In genomic region chr12:57846577-57847319, GRCh38 we compare ENCODE assay signal across 8 cellular contexts. TPM values are rescaled to one million over a fixed set of nuclear protein-coding genes. Genes with fewer than 3 reads are reported as not detected.
DNase-seq lines count a peak whose midpoint lies in the region; FAIRE-seq and TF ChIP-seq lines count a peak whose summit lies in the region.

Gene CTDSP2 (minus strand): TSS chr12:57846729. CDS start chr12:57846435, 294 bp downstream.

- peak within 1 kb of the TSS; percentile 94 to 99 for H3K27ac ChIP-seq in SK-N-SH (ENCODE audit: low read depth in 2 of 2, low read length in 1 of 2)
- peak within 1 kb of the TSS; percentile 99 for H3K27ac ChIP-seq in neuronal stem cell (replicated peaks; ENCODE audit: low read length)
- peak within 1 kb of the TSS; percentile 98 for H3K27ac ChIP-seq in subcutaneous abdominal adipose tissue (ENCODE audit: low read depth, low read length)

- peak within 1 kb of the TSS; percentile 84 for H2BK120ac ChIP-seq in neuronal stem cell (ENCODE audit: low read depth, low read length)

- FAIRE-seq in frontal cortex (lab: Jason Lieb, UNC), result no peak

- H3K27me3 ChIP-seq in SK-N-SH (ENCODE audit: insufficient read depth), result no peaks in the 10 kb centered on the region
- H3K27me3 ChIP-seq in neuronal stem cell (ENCODE audit: control insufficient read depth in 3 of 3, insufficient read depth in 3 of 3, low read depth in 1 of 3, low read length in 3 of 3), result no peaks in the 10 kb centered on the region
- no peaks in the 10 kb centered on the region for H3K27me3 ChIP-seq in subcutaneous abdominal adipose tissue (ENCODE audit: control insufficient read depth in 5 of 5, insufficient read depth in 4 of 5, low read length in 5 of 5)

- TF ChIP-seq RAD21 in SK-N-SH (IDR thresholded peaks at IDR 0.05; ENCODE audit: low read length), result no peak

- peaks cover 45% of the 10 kb centered on the region for H3K27me3 Mint-ChIP-seq in activated naive CD4-positive, alpha-beta T cell treated with anti-CD3 and anti-CD28 coated beads, Interleukin-2, amount 10 ng/mL, durations not matched to agents 7 days and 5 days

- H3K27ac Mint-ChIP-seq in activated naive CD4-positive, alpha-beta T cell treated with anti-CD3 and anti-CD28 coated beads, Interleukin-2, amount 10 ng/mL, durations not matched to agents 7 days and 5 days, result peak within 1 kb of the TSS; percentile 82

- peak within 1 kb of the TSS; percentile 87 for H2AK5ac ChIP-seq in neuronal stem cell (ENCODE audit: low read depth, low read length)

- H3K4me2 ChIP-seq in SK-N-SH, result peak within 1 kb of the TSS; percentile 86
- peak within 1 kb of the TSS; percentile 95 for H3K4me2 ChIP-seq in neuronal stem cell (ENCODE audit: insufficient read depth, low read length, poor library complexity, severe bottlenecking)

- WGBS in SK-N-SH (ENCODE audit: low lambda C conversion rate), result 1% methylated on average over 27 of the region's 58 CpGs
- WGBS in neuronal stem cell (ENCODE audit: extremely low coverage in 2 of 2, insufficient read length in 2 of 2, insufficient replicate concordance in 1 of 2), 2 donors, result no CpG with 5 or more reads among the region's 58 CpGs

- no peak within 1 kb of the TSS for H4K91ac ChIP-seq in neuronal stem cell (ENCODE audit: low read depth, low read length, poor library complexity)

- CTCF ChIA-PET in HEK293T (lab: Yijun Ruan, JAX) (no interaction called here), SK-N-SH (lab: Yijun Ruan, JAX) (interaction anchor here (0.9 to 6.4 kb wide), 9 partner anchors 13 to 263 kb away, joined by 3 to 67 read pairs (median 6); no protein-coding TSS in a partner anchor)
- CTCF ChIA-PET in activated naive CD4-positive, alpha-beta T cell treated with anti-CD3 and anti-CD28 coated beads, Interleukin-2, amount 10 ng/mL, durations not matched to agents 7 days and 5 days (lab: Charles Lee), result interaction anchor here (2.7 to 7.7 kb wide), 2 partner anchors 51 to 57 kb away, joined by 10 to 51 read pairs; no protein-coding TSS in a partner anchor

- H3K4me3 Mint-ChIP-seq in activated naive CD4-positive, alpha-beta T cell treated with anti-CD3 and anti-CD28 coated beads, Interleukin-2, amount 10 ng/mL, durations not matched to agents 7 days and 5 days, result peak within 1 kb of the TSS; percentile 84

- H4K8ac ChIP-seq in neuronal stem cell (ENCODE audit: low read depth, low read length), result no peak within 1 kb of the TSS

- peak; percentile 99 for DNase-seq in EH (ENCODE audit: low read depth)
- peak; percentile 100 for DNase-seq in HEK293T (ENCODE audit: extremely low spot score)
- DNase-seq in NCI-H1092 (lab: John Stamatoyannopoulos, UW), result peak; percentile 93
- peak; percentile 99 for DNase-seq in SK-N-SH
- DNase-seq in activated naive CD4-positive, alpha-beta T cell treated with anti-CD3 and anti-CD28 coated beads, Interleukin-2, amount 10 ng/mL, durations not matched to agents 7 days and 5 days, result peak; percentile 94
- peak; percentile 99 to 100 for DNase-seq in frontal cortex (ENCODE audit: low spot score in 2 of 2)
- peak; percentile 98 for DNase-seq in neuronal stem cell (ENCODE audit: low spot score)

- no peaks in the 10 kb centered on the region for H3K9me3 Mint-ChIP-seq in activated naive CD4-positive, alpha-beta T cell treated with anti-CD3 and anti-CD28 coated beads, Interleukin-2, amount 10 ng/mL, durations not matched to agents 7 days and 5 days

- H3K4ac ChIP-seq in neuronal stem cell (ENCODE audit: low read length), result peak within 1 kb of the TSS; percentile 27

- H3K9me3 ChIP-seq in SK-N-SH (no peaks in the 10 kb centered on the region), neuronal stem cell (replicated peaks in 1 of 2; ENCODE audit: control insufficient read depth in 2 of 2, insufficient read depth in 1 of 2, low read depth in 1 of 2, low read length in 2 of 2) (no peaks in the 10 kb centered on the region), subcutaneous abdominal adipose tissue (ENCODE audit: control insufficient read depth in 5 of 5, low read length in 5 of 5) (no peaks in the 10 kb centered on the region)

- peaks cover 24 to 29% of the 10 kb centered on the region in 2 experiments; a peak in 3 of 4 replicates for H3K4me1 ChIP-seq in SK-N-SH (ENCODE audit: control insufficient read depth in 1 of 2, insufficient read depth in 2 of 2, low read depth in 1 of 2, low read length in 1 of 2)
- peaks cover 25 to 32% of the 10 kb centered on the region in 2 donors for H3K4me1 ChIP-seq in neuronal stem cell (ENCODE audit: control insufficient read depth in 2 of 2, insufficient read depth in 1 of 2, low read depth in 1 of 2, low read length in 2 of 2)
- peaks cover 23 to 66% (median 57%) of the 10 kb centered on the region in 5 donors for H3K4me1 ChIP-seq in subcutaneous abdominal adipose tissue (ENCODE audit: control insufficient read depth in 5 of 5, insufficient read depth in 5 of 5, low read length in 5 of 5)

- peak within 1 kb of the TSS; percentile 99 for H3K18ac ChIP-seq in neuronal stem cell (ENCODE audit: low read length)

- no peaks in the 10 kb centered on the region for H3K9me2 ChIP-seq in SK-N-SH

- peaks cover 39% of the 10 kb centered on the region for H3K4me1 Mint-ChIP-seq in activated naive CD4-positive, alpha-beta T cell treated with anti-CD3 and anti-CD28 coated beads, Interleukin-2, amount 10 ng/mL, durations not matched to agents 7 days and 5 days

- peak within 1 kb of the TSS; percentile 60 for H2BK15ac ChIP-seq in neuronal stem cell (ENCODE audit: low read length)

- peaks cover 14% of the 10 kb centered on the region for H3K36me3 Mint-ChIP-seq in activated naive CD4-positive, alpha-beta T cell treated with anti-CD3 and anti-CD28 coated beads, Interleukin-2, amount 10 ng/mL, durations not matched to agents 7 days and 5 days

- peak within 1 kb of the TSS; percentile 94 for H3K9ac ChIP-seq in SK-N-SH
- peak within 1 kb of the TSS; percentile 92 for H3K9ac ChIP-seq in neuronal stem cell (ENCODE audit: low read depth, low read length, poor library complexity)
- H3K9ac ChIP-seq in subcutaneous abdominal adipose tissue (ENCODE audit: low read length in 5 of 5), result peak within 1 kb of the TSS in 4 of 5 donors; percentile 92 to 98 (median 97)

- H2AFZ ChIP-seq in SK-N-SH (ENCODE audit: low read depth) (peak within 1 kb of the TSS; percentile 89; the same call in 1 of the 2 replicates), neuronal stem cell (ENCODE audit: low read length) (peak within 1 kb of the TSS; percentile 98)

- no peak for TF ChIP-seq CTCF in SK-N-SH (IDR thresholded peaks at IDR 0.05)

- H3K79me2 ChIP-seq in SK-N-SH (ENCODE audit: insufficient read depth), result peaks cover 48% of the 10 kb centered on the region

- peaks cover 9% of the 10 kb centered on the region for H3F3A ChIP-seq in SK-N-SH (replicated peaks; ENCODE audit: insufficient read depth)

- no peak for TF ChIP-seq EP300 in SK-N-SH (IDR thresholded peaks at IDR 0.05; ENCODE audit: borderline replicate concordance in 1 of 2, low read depth in 1 of 2, low read length in 1 of 2)

- peak within 1 kb of the TSS; percentile 68 for H2BK12ac ChIP-seq in neuronal stem cell (ENCODE audit: low read length)

- H3K79me1 ChIP-seq in neuronal stem cell (ENCODE audit: low read depth, low read length), result peaks cover 2% of the 10 kb centered on the region

- peak within 1 kb of the TSS; percentile 95 for H2BK5ac ChIP-seq in neuronal stem cell (ENCODE audit: low read length)

- peak within 1 kb of the TSS; percentile 86 for H3K23ac ChIP-seq in neuronal stem cell (ENCODE audit: low read depth, low read length, poor library complexity)

- peaks cover 36% of the 10 kb centered on the region for H4K20me1 ChIP-seq in SK-N-SH (ENCODE audit: insufficient read depth)

- H3K36me3 ChIP-seq in SK-N-SH (replicated peaks in 1 of 2; ENCODE audit: control insufficient read depth in 1 of 2, insufficient read depth in 2 of 2, low read length in 1 of 2) (peaks cover 0 to 5% of the 10 kb centered on the region in 2 experiments), neuronal stem cell (replicated peaks in 1 of 2; ENCODE audit: control insufficient read depth in 2 of 2, insufficient read depth in 2 of 2, low read length in 2 of 2) (peaks cover 0 to 22% of the 10 kb centered on the region in 2 donors), subcutaneous abdominal adipose tissue (ENCODE audit: control insufficient read depth in 5 of 5, insufficient read depth in 5 of 5, low read length in 5 of 5) (peaks cover 0 to 2% (median 0%) of the 10 kb centered on the region in 5 donors)

- POLR2A ChIA-PET in HEK293T (lab: Yijun Ruan, JAX), result interaction anchor here (0.7 to 4.0 kb wide), 11 partner anchors 9 to 94 kb away, joined by 3 to 55 read pairs (median 4); partner anchors contain the start of genes ATP23, EEF1AKMT3 and METTL1
- POLR2A ChIA-PET in SK-N-SH (lab: Yijun Ruan, JAX), result interaction anchor here (0.7 to 4.6 kb wide), 5 partner anchors 9 to 84 kb away, joined by 3 to 52 read pairs (median 4); no protein-coding TSS in a partner anchor

- H3K4me3 ChIP-seq in SK-N-SH (ENCODE audit: low read depth in 2 of 2, low read length in 1 of 2) (peak within 1 kb of the TSS; percentile 88 to 99), neuronal stem cell (ENCODE audit: low read length in 2 of 2) (peak within 1 kb of the TSS; percentile 87 to 96), subcutaneous abdominal adipose tissue (ENCODE audit: low read depth in 1 of 5, low read length in 5 of 5) (peak within 1 kb of the TSS; percentile 66 to 99 (median 94))

- H3K14ac ChIP-seq in neuronal stem cell (ENCODE audit: low read length), result peak within 1 kb of the TSS; percentile 76

TF ChIP-seq in HEK293T, 16 proteins besides CTCF, POLR2A, EP300 and RAD21:
- no peak; the same call in 1 of the 2 replicates for TF ChIP-seq FOXK2 (IDR thresholded peaks at IDR 0.05)
- TF ChIP-seq CTBP1 (IDR thresholded peaks at IDR 0.05; ENCODE audit: borderline replicate concordance), result no peak
- peak; percentile 72; the same call in 1 of the 2 replicates for TF ChIP-seq FOXM1 (IDR thresholded peaks at IDR 0.05; ENCODE audit: borderline replicate concordance)
- TF ChIP-seq BHLHE40 (IDR thresholded peaks at IDR 0.05; ENCODE audit: borderline replicate concordance), result no peak
- no peak for TF ChIP-seq LEF1 (IDR thresholded peaks at IDR 0.05; ENCODE audit: borderline replicate concordance)
TF ChIP-seq in HEK293T: peak in this region for 1.

TF ChIP-seq in SK-N-SH, 30 proteins besides CTCF, POLR2A, EP300 and RAD21 (continues in another document):
- TF ChIP-seq JUND (IDR thresholded peaks at IDR 0.05), result peak; percentile 35; the same call in 1 of the 2 replicates
- TF ChIP-seq MXI1 (IDR thresholded peaks at IDR 0.05; ENCODE audit: low read depth, low read length), result no peak
- no peak for TF ChIP-seq MEF2A (IDR thresholded peaks at IDR 0.05; ENCODE audit: borderline replicate concordance, low read depth)

RNA-seq across cellular contexts. Expression of gene CTDSP2, which starts in this region (rescaled TPM):
- polyA plus RNA-seq in SK-N-SH (2012; rRNA removed), result 117 and 119 TPM in 2 replicates
- 87.3 and 102 TPM in 2 replicates for polyA plus RNA-seq in SK-N-SH (2012; cell fraction: cytosol; rRNA removed)
- 145 and 147 TPM in 2 replicates for polyA plus RNA-seq in SK-N-SH (2012; cell fraction: nucleus; rRNA removed)
- 14.7 TPM for total RNA-seq in frontal cortex
- polyA plus RNA-seq in neuronal stem cell (2013, experiment 1 of 2), result 72.5 TPM
- 71.9 TPM for polyA plus RNA-seq in neuronal stem cell (2013, experiment 2 of 2)

Comparison
In these comparisons a context has a peak if more than half of its experiments do, and no peak if none do; other contexts are left out.
1. Peak in every context shown above with its lines: DNase-seq, H3K4me3 ChIP-seq and H3K27ac ChIP-seq.